ENCODE assay signal across 14 cellular contexts in genomic region chr12:64450057-64450640, GRCh38. TPM values are rescaled to one million over a fixed set of nuclear protein-coding genes. Genes with fewer than 3 reads are reported as not detected.
DNase-seq lines count a peak whose midpoint lies in the region; TF ChIP-seq lines count a peak whose summit lies in the region.
"Had no signal": no experiment of that assay in that cellular context is flagged by ENCODE, and none has a peak within 500 bp of the region (broad histone marks: within the 10 kb centered on the region; RNA-seq: fewer than 3 reads in every experiment).

No MANE protein-coding gene starts in this region.

- no peaks in the 10 kb centered on the region for H3K27me3 ChIP-seq in OCI-LY1 (ENCODE audit: insufficient read depth, low read length)
- H3K27me3 ChIP-seq in skeletal muscle satellite cell (ENCODE audit: control insufficient read depth, insufficient read depth, low read length), result no peaks in the 10 kb centered on the region
- H3K27me3 ChIP-seq: ascending aorta, esophagus squamous epithelium had no signal

- no peak overlapping the region for H2AFZ ChIP-seq in OCI-LY1 (ENCODE audit: low read length)

- no peaks in the 10 kb centered on the region for H3K27me3 Mint-ChIP-seq in activated T-cell treated with anti-CD3 and anti-CD28 coated beads, Interleukin-2, amount 50 U/mL, for 24 hours

- no peaks in the 10 kb centered on the region; the same call in 1 of the 2 replicates for H3F3A ChIP-seq in OCI-LY1 (ENCODE audit: insufficient read depth, low read length)

- TF ChIP-seq CTCF in OCI-LY1 (IDR thresholded peaks at IDR 0.05; ENCODE audit: low read length), result no peak

- no peak overlapping the region for H3K4me3 ChIP-seq in OCI-LY1 (ENCODE audit: low read depth, low read length, poor library complexity, severe bottlenecking)
- no peak overlapping the region for H3K4me3 ChIP-seq in skeletal muscle satellite cell (ENCODE audit: low read length)

- peaks cover 29% of the 10 kb centered on the region for H3K36me3 ChIP-seq in OCI-LY1 (ENCODE audit: insufficient read depth, low read length)
- peaks cover 27% of the 10 kb centered on the region for H3K36me3 ChIP-seq in skeletal muscle satellite cell (ENCODE audit: insufficient read depth, low read length)

- no peaks in the 10 kb centered on the region for H4K20me1 ChIP-seq in OCI-LY1 (ENCODE audit: insufficient read depth, low read length)

- H3K4me2 ChIP-seq in OCI-LY1 (ENCODE audit: low read length), result peak overlapping the region; percentile 76; the same call in 1 of the 2 replicates
- peak overlapping the region; percentile 93 for H3K4me2 ChIP-seq in skeletal muscle satellite cell (ENCODE audit: low read length)

- H3K9ac ChIP-seq in OCI-LY1 (ENCODE audit: low read length) (no peak overlapping the region), skeletal muscle satellite cell (ENCODE audit: low read depth, low read length) (no peak overlapping the region)

- no peaks in the 10 kb centered on the region for H3K9me2 ChIP-seq in OCI-LY1 (ENCODE audit: low read depth, low read length)

- peaks cover 41% of the 10 kb centered on the region for H3K4me1 Mint-ChIP-seq in activated T-cell treated with anti-CD3 and anti-CD28 coated beads, Interleukin-2, amount 50 U/mL, for 24 hours (ENCODE audit: low read depth)

- peak overlapping the region; percentile 96 for H3K27ac Mint-ChIP-seq in activated T-cell treated with anti-CD3 and anti-CD28 coated beads, Interleukin-2, amount 50 U/mL, for 24 hours

- H3K9me3 ChIP-seq in OCI-LY1 (ENCODE audit: low read length), result no peaks in the 10 kb centered on the region
- no peaks in the 10 kb centered on the region for H3K9me3 ChIP-seq in skeletal muscle satellite cell (replicated peaks; ENCODE audit: low read length)
- H3K9me3 ChIP-seq: ascending aorta, esophagus squamous epithelium, thoracic aorta had no signal

- no peaks in the 10 kb centered on the region for H3K9me3 Mint-ChIP-seq in activated T-cell treated with anti-CD3 and anti-CD28 coated beads, Interleukin-2, amount 50 U/mL, for 24 hours

- peak overlapping the region; percentile 91 for H3K4me3 Mint-ChIP-seq in activated T-cell treated with anti-CD3 and anti-CD28 coated beads, Interleukin-2, amount 50 U/mL, for 24 hours

- H3K4me1 ChIP-seq in OCI-LY1 (ENCODE audit: insufficient read depth, low read length, severe bottlenecking) (peaks cover 28% of the 10 kb centered on the region), skeletal muscle satellite cell (ENCODE audit: control insufficient read depth, insufficient read depth, low read length) (peaks cover 21% of the 10 kb centered on the region)

- H3K27ac ChIP-seq in OCI-LY1 (ENCODE audit: low read depth, low read length, poor library complexity, severe bottlenecking) (peak overlapping the region; percentile 59), caudate nucleus (ENCODE audit: low read depth, low read length) (peak overlapping the region; percentile 44)
- H3K27ac ChIP-seq: ascending aorta, thoracic aorta had no signal

- DNase-seq in activated T-cell treated with anti-CD3 and anti-CD28 coated beads, Interleukin-2, amount 50 U/mL, for 24 hours, result no peak
- no peak for DNase-seq in activated T-cell treated with anti-CD3 and anti-CD28 coated beads, Interleukin-2, amount 50 U/mL, for 1 hour
- DNase-seq in caudate nucleus (lab: John Stamatoyannopoulos, UW) (no peak), SKM-1 treated with dmso at 0.1 percent for 144 hours (lab: John Stamatoyannopoulos, UW; ENCODE audit: unreplicated experiment) (no peak), retina (no peak), OCI-M2 (lab: John Stamatoyannopoulos, UW; ENCODE audit: unreplicated experiment) (no peak)
- DNase-seq: esophagus squamous epithelium; NCI-H1417 treated with DMSO at 0.1 percent for 48 hours; nucleus accumbens; stimulated activated CD4-positive, alpha-beta T cell treated with anti-CD3 and anti-CD28 coated beads, Interleukin-1b, Interleukin-23, amount 100 ng/mL, for 48 hours had no signal

- H3K79me2 ChIP-seq in OCI-LY1 (ENCODE audit: insufficient read depth, low read length), result peaks cover 30% of the 10 kb centered on the region

- H3K36me3 Mint-ChIP-seq in activated T-cell treated with anti-CD3 and anti-CD28 coated beads, Interleukin-2, amount 50 U/mL, for 24 hours (ENCODE audit: low read depth), result peaks cover 61% of the 10 kb centered on the region

RNA-seq across cellular contexts. Expression of gene TBK1, which starts 1.8 kb away (rescaled TPM):
- 17.7 and 26.9 TPM in 2 replicates for total RNA-seq in skeletal muscle satellite cell (2012; rRNA removed)

RNA-seq across cellular contexts. Expression of gene XPOT, which starts 46.0 kb away (rescaled TPM):
- 79.3 and 94.6 TPM in 2 replicates for total RNA-seq in skeletal muscle satellite cell (2012; rRNA removed)

RNA-seq across cellular contexts. Expression of gene C12orf56, which starts 59.6 kb away (rescaled TPM):
- 1.5 and 2.0 TPM in 2 replicates for total RNA-seq in skeletal muscle satellite cell (2012; rRNA removed)
- total RNA-seq: ascending aorta, thoracic aorta had no signal
